ENCODE assay signal across 8 cellular contexts in genomic region chr1:26921462-26922200, GRCh38. TPM values are rescaled to one million over a fixed set of nuclear protein-coding genes. Genes with fewer than 3 reads are reported as not detected.
DNase-seq lines count a peak whose midpoint lies in the region; ATAC-seq, FAIRE-seq and TF ChIP-seq lines count a peak whose summit lies in the region.

Gene NUDC (plus strand): TSS chr1:26921743. CDS start chr1:26921849, 106 bp downstream.

- peak within 1 kb of the TSS; percentile 80 for H3K4me3 ChIP-seq in BE2C (ENCODE audit: low read depth, low read length)

- H3K4me1 ChIP-seq in BE2C: no peaks in the 10 kb centered on the region

- no peaks in the 10 kb centered on the region for H3K27me3 ChIP-seq in BE2C

- TF ChIP-seq CTCF in BE2C (IDR thresholded peaks at IDR 0.05; ENCODE audit: low read depth, low read length): no peak

- FAIRE-seq in colon (lab: Jason Lieb, UNC): peak; percentile 83

- peak; percentile 97 for ATAC-seq in HG03460 (IDR thresholded peaks at IDR 0.05; ENCODE audit: unreplicated experiment)

- H3K36me3 ChIP-seq in BE2C: peaks cover 13% of the 10 kb centered on the region

- DNase-seq in BE2C: peak; percentile 93
- peak; percentile 97 for DNase-seq in GM19240 (ENCODE audit: insufficient read length, low spot score)
- peak; percentile 93 to 98 for DNase-seq in NCI-H526 (lab: John Stamatoyannopoulos, UW)
- peak; percentile 98 for DNase-seq in activated CD4-positive, alpha-beta T cell treated with anti-CD3 and anti-CD28 coated beads for 48 hours
- peak; percentile 96 for DNase-seq in kidney glomerular epithelial cell (lab: John Stamatoyannopoulos, UW)
- peak; percentile 80 to 82 for DNase-seq in stimulated activated CD4-positive, alpha-beta T cell treated with anti-CD3 and anti-CD28 coated beads, Interleukin-1b, Interleukin-23, amount 100 ng/mL, for 1 hour (ENCODE audit: low read depth in 2 of 2)

- no peaks in the 10 kb centered on the region for H3K9me3 ChIP-seq in BE2C

RNA-seq across cellular contexts. Expression of gene NUDC, which starts in this region (rescaled TPM):
- polyA plus RNA-seq in BE2C (2012; ENCODE audit: insufficient read depth, insufficient read length, low read depth): 158 TPM

Comparison
In these comparisons a context has a peak if more than half of its experiments do, and no peak if none do; other contexts are left out.
1. Peak in every context shown above with its lines: DNase-seq, ATAC-seq and H3K4me3 ChIP-seq.